Comparison of ENCODE assay signal across 17 cellular contexts in genomic region chr13:114021464-114022308, GRCh38. TPM values are rescaled to one million over a fixed set of nuclear protein-coding genes. Genes with fewer than 3 reads are reported as not detected.
DNase-seq lines count a peak whose midpoint lies in the region; ATAC-seq and TF ChIP-seq lines count a peak whose summit lies in the region.
"Had no signal": no experiment of that assay in that cellular context is flagged by ENCODE, and none has a peak within 500 bp of the region (broad histone marks: within the 10 kb centered on the region; RNA-seq: fewer than 3 reads in every experiment).

No MANE protein-coding gene starts in this region.

- intact Hi-C loops in activated CD4-positive, alpha-beta memory T cell treated with anti-CD3 and anti-CD28 coated beads for 36 hours (cut with micrococcal nuclease), result no loop called here
- intact Hi-C loops in posterior cingulate gyrus (cut with DNase I), result loop anchor here (10.0 kb wide), 1 partner anchor 197 kb away; no protein-coding TSS in a partner anchor

- no peaks in the 10 kb centered on the region for H3K27me3 Mint-ChIP-seq in activated CD4-positive, alpha-beta memory T cell treated with anti-CD3 and anti-CD28 coated beads for 36 hours
- H3K27me3 Mint-ChIP-seq in activated CD4-positive, alpha-beta memory T cell treated with anti-CD3 and anti-CD28 coated beads, Interleukin-2, amount 10 ng/mL, durations not matched to agents 7 days and 5 days, result no peaks in the 10 kb centered on the region
- H3K27me3 Mint-ChIP-seq: type B pancreatic cell had no signal

- ATAC-seq in foreskin keratinocyte (no peak), HG03457 (IDR thresholded peaks at IDR 0.05; ENCODE audit: unreplicated experiment) (no peak)

- no peak overlapping the region for H3K4me3 Mint-ChIP-seq in activated CD4-positive, alpha-beta memory T cell treated with anti-CD3 and anti-CD28 coated beads for 36 hours
- H3K4me3 Mint-ChIP-seq in activated CD4-positive, alpha-beta memory T cell treated with anti-CD3 and anti-CD28 coated beads, Interleukin-2, amount 10 ng/mL, durations not matched to agents 7 days and 5 days, result no peak overlapping the region
- H3K4me3 Mint-ChIP-seq: activated T-helper 1 cell treated with anti-CD3 and anti-CD28 coated beads, Interleukin-12 subunit alpha, Interleukin-12 subunit beta, Interleukin-2, Interleukin-4 antibody, amounts not matched to agents 30 ng/mL and 10 ng/mL and 1 ng/mL, durations not matched to agents 14 hours and 24 hours and 36 hours; type B pancreatic cell had no signal

- peak overlapping the region; percentile 18 for H3K27ac Mint-ChIP-seq in activated CD4-positive, alpha-beta memory T cell treated with anti-CD3 and anti-CD28 coated beads for 36 hours
- H3K27ac Mint-ChIP-seq in activated CD4-positive, alpha-beta memory T cell treated with anti-CD3 and anti-CD28 coated beads, Interleukin-2, amount 10 ng/mL, durations not matched to agents 7 days and 5 days, result no peak overlapping the region
- H3K27ac Mint-ChIP-seq: activated T-helper 1 cell treated with anti-CD3 and anti-CD28 coated beads, Interleukin-12 subunit alpha, Interleukin-12 subunit beta, Interleukin-2, Interleukin-4 antibody, amounts not matched to agents 30 ng/mL and 10 ng/mL and 1 ng/mL, durations not matched to agents 14 hours and 24 hours and 36 hours; type B pancreatic cell had no signal

- TF ChIP-seq CTCF in foreskin keratinocyte (conservative IDR thresholded peaks at IDR 0.05), result peak; percentile 27

- H3K9me3 Mint-ChIP-seq in activated CD4-positive, alpha-beta memory T cell treated with anti-CD3 and anti-CD28 coated beads for 36 hours, result no peaks in the 10 kb centered on the region
- no peaks in the 10 kb centered on the region for H3K9me3 Mint-ChIP-seq in activated CD4-positive, alpha-beta memory T cell treated with anti-CD3 and anti-CD28 coated beads, Interleukin-2, amount 10 ng/mL, durations not matched to agents 7 days and 5 days
- H3K9me3 Mint-ChIP-seq: activated T-helper 1 cell treated with anti-CD3 and anti-CD28 coated beads, Interleukin-12 subunit alpha, Interleukin-12 subunit beta, Interleukin-2, Interleukin-4 antibody, amounts not matched to agents 30 ng/mL and 10 ng/mL and 1 ng/mL, durations not matched to agents 14 hours and 24 hours and 36 hours; type B pancreatic cell had no signal

- POLR2A ChIA-PET in activated CD4-positive, alpha-beta memory T cell treated with anti-CD3 and anti-CD28 coated beads for 36 hours (lab: Charles Lee), result interaction anchor here (1.0 kb wide), 1 partner anchor 126 kb away, joined by 3 read pairs; no protein-coding TSS in a partner anchor
- POLR2A ChIA-PET in activated CD4-positive, alpha-beta memory T cell treated with anti-CD3 and anti-CD28 coated beads, Interleukin-2, amount 10 ng/mL, durations not matched to agents 7 days and 5 days (lab: Charles Lee), result no interaction called here

- H3K27me3 ChIP-seq in foreskin keratinocyte, result no peaks in the 10 kb centered on the region

- CTCF ChIA-PET in activated CD4-positive, alpha-beta memory T cell treated with anti-CD3 and anti-CD28 coated beads for 36 hours (lab: Charles Lee), result interaction anchor here (0.8 kb wide), 1 partner anchor 116 kb away, joined by 3 read pairs; no protein-coding TSS in a partner anchor
- CTCF ChIA-PET in activated CD4-positive, alpha-beta memory T cell treated with anti-CD3 and anti-CD28 coated beads, Interleukin-2, amount 10 ng/mL, durations not matched to agents 7 days and 5 days (lab: Charles Lee), result no interaction called here

- H3K4me1 ChIP-seq in foreskin keratinocyte, result no peaks in the 10 kb centered on the region
- H3K4me1 ChIP-seq: parathyroid adenoma had no signal

- H3K27ac ChIP-seq in foreskin keratinocyte, result no peak overlapping the region
- H3K27ac ChIP-seq: C4-2B, parathyroid adenoma had no signal

- DNase-seq in activated CD4-positive, alpha-beta memory T cell treated with anti-CD3 and anti-CD28 coated beads for 36 hours, result no peak
- DNase-seq in activated CD4-positive, alpha-beta memory T cell treated with anti-CD3 and anti-CD28 coated beads, Interleukin-2, amount 10 ng/mL, durations not matched to agents 7 days and 5 days, result no peak
- DNase-seq in NCI-H2171 treated with DMSO at 0.1 percent for 48 hours (lab: John Stamatoyannopoulos, UW), result peak; percentile 86
- DNase-seq in foreskin keratinocyte, result no peak
- peak in 7 of 10 donors; percentile 4 to 92 (median 62) for DNase-seq in posterior cingulate gyrus
- no peak for DNase-seq in stimulated activated CD4-positive, alpha-beta T cell treated with anti-CD3 and anti-CD28 coated beads, Interleukin-1b, Interleukin-23, amount 100 ng/mL, for 48 hours
- no peak for DNase-seq in middle frontal gyrus (ENCODE audit: extremely low spot score, low spot score)
- DNase-seq: activated CD4-positive, alpha-beta T cell treated with anti-CD3 and anti-CD28 coated beads, Interleukin-2, amount 50 U/mL, for 48 hours; central memory CD4-positive, alpha-beta T cell; H7; NCI-H1105 treated with DMSO at 0.1 percent for 48 hours; RPMI8226 had no signal

- no peaks in the 10 kb centered on the region for H3K4me1 Mint-ChIP-seq in activated CD4-positive, alpha-beta memory T cell treated with anti-CD3 and anti-CD28 coated beads for 36 hours (ENCODE audit: low read depth)
- H3K4me1 Mint-ChIP-seq in activated CD4-positive, alpha-beta memory T cell treated with anti-CD3 and anti-CD28 coated beads, Interleukin-2, amount 10 ng/mL, durations not matched to agents 7 days and 5 days, result peaks cover 3% of the 10 kb centered on the region

- peaks cover 42% of the 10 kb centered on the region for H3K36me3 Mint-ChIP-seq in activated CD4-positive, alpha-beta memory T cell treated with anti-CD3 and anti-CD28 coated beads for 36 hours
- H3K36me3 Mint-ChIP-seq in activated CD4-positive, alpha-beta memory T cell treated with anti-CD3 and anti-CD28 coated beads, Interleukin-2, amount 10 ng/mL, durations not matched to agents 7 days and 5 days (ENCODE audit: low read depth), result peaks cover 62% of the 10 kb centered on the region
- H3K36me3 Mint-ChIP-seq: type B pancreatic cell had no signal

RNA-seq across cellular contexts. Expression of gene C13orf46, which starts 47.8 kb away (rescaled TPM):
- 1 to 10 TPM; 1.5 to 1.8 TPM for total RNA-seq in activated CD4-positive, alpha-beta memory T cell treated with anti-CD3 and anti-CD28 coated beads for 36 hours
- 1 to 10 TPM; 2.5 to 2.9 TPM for total RNA-seq in activated CD4-positive, alpha-beta memory T cell treated with anti-CD3 and anti-CD28 coated beads, Interleukin-2, amount 10 ng/mL, durations not matched to agents 7 days and 5 days
- not detected in 2 replicates for total RNA-seq in foreskin keratinocyte
- polyA plus RNA-seq in foreskin keratinocyte, result 0.02 TPM in 1 of 2 replicates, not detected in the other
- total RNA-seq: H7 had no signal

Comparison
In these comparisons a context has a peak if more than half of its experiments do, and no peak if none do; other contexts are left out.
1. DNase-seq: peak in NCI-H2171 treated with DMSO at 0.1 percent for 48 hours (single experiment) and posterior cingulate gyrus (7 of 10); none in activated CD4-positive, alpha-beta memory T cell treated with anti-CD3 and anti-CD28 coated beads for 36 hours (single experiment), activated CD4-positive, alpha-beta memory T cell treated with anti-CD3 and anti-CD28 coated beads, Interleukin-2, amount 10 ng/mL, durations not matched to agents 7 days and 5 days (single experiment), foreskin keratinocyte (0 of 2), stimulated activated CD4-positive, alpha-beta T cell treated with anti-CD3 and anti-CD28 coated beads, Interleukin-1b, Interleukin-23, amount 100 ng/mL, for 48 hours (single experiment) and middle frontal gyrus (single experiment).